In the genomic region with DNA sequence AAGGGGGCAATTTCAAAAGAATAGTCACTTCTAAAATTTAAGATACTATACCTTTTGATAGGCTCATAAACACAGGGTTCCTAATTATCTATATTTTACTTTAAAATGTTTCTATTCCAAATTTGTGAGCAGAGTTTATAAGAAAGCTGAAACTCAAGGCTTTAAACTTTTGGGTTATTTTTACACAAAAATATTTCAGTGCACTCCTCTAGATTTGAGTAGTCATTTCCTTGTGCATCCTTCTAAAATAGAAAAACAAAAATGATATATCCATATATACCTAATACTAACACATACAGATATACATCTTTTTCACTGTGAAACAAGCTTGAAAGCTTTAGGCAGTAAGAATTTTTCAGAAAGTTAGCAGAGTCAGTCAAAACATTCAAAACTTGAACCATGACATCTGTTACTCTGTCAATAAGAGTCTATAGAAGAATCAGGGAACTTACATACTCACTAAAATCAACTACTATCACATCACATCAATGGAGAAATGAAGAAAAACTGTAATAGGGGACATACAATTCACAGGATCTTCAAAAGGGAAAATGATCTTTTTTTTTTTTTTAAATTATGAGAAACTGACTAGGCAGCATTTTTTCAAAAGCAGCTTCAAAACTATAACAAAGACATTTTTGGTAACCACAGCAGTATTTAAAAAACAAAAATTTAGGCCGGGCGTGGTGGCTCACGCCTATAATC, we compare ENCODE assay signal across 3 cellular contexts.
TF ChIP-seq lines count a peak whose summit lies in the region.

No MANE protein-coding gene starts in this region.

TF ChIP-seq in SK-N-SH, 30 proteins besides CTCF, POLR2A, EP300 and RAD21:
- no peak for TF ChIP-seq RXRA (IDR thresholded peaks at IDR 0.05; ENCODE audit: borderline replicate concordance, low read depth)
- no peak for TF ChIP-seq TAF1 (IDR thresholded peaks at IDR 0.05; ENCODE audit: borderline replicate concordance, low read depth, low read length)
- no peak for TF ChIP-seq GABPA (IDR thresholded peaks at IDR 0.05; ENCODE audit: low read depth)
- TF ChIP-seq, protein P1, sequence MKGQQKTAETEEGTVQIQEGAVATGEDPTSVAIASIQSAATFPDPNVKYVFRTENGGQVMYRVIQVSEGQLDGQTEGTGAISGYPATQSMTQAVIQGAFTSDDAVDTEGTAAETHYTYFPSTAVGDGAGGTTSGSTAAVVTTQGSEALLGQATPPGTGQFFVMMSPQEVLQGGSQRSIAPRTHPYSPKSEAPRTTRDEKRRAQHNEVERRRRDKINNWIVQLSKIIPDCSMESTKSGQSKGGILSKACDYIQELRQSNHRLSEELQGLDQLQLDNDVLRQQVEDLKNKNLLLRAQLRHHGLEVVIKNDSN (IDR thresholded peaks at IDR 0.05; ENCODE audit: borderline replicate concordance, low read depth) = no peak
- TF ChIP-seq REST (IDR thresholded peaks at IDR 0.05; ENCODE audit: low read depth, low read length) = no peak
- TF ChIP-seq TCF12 (IDR thresholded peaks at IDR 0.05) = no peak
- no peak for TF ChIP-seq SMC3 (IDR thresholded peaks at IDR 0.05; ENCODE audit: low read depth, low read length)
- no peak for TF ChIP-seq MXI1 (IDR thresholded peaks at IDR 0.05; ENCODE audit: low read depth, low read length)
- TF ChIP-seq, protein P2, sequence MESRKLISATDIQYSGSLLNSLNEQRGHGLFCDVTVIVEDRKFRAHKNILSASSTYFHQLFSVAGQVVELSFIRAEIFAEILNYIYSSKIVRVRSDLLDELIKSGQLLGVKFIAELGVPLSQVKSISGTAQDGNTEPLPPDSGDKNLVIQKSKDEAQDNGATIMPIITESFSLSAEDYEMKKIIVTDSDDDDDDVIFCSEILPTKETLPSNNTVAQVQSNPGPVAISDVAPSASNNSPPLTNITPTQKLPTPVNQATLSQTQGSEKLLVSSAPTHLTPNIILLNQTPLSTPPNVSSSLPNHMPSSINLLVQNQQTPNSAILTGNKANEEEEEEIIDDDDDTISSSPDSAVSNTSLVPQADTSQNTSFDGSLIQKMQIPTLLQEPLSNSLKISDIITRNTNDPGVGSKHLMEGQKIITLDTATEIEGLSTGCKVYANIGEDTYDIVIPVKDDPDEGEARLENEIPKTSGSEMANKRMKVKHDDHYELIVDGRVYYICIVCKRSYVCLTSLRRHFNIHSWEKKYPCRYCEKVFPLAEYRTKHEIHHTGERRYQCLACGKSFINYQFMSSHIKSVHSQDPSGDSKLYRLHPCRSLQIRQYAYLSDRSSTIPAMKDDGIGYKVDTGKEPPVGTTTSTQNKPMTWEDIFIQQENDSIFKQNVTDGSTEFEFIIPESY (IDR thresholded peaks at IDR 0.05; ENCODE audit: borderline replicate concordance, low read depth) = no peak
- TF ChIP-seq FOSL2 (IDR thresholded peaks at IDR 0.05; ENCODE audit: borderline replicate concordance, low read depth) = no peak
- no peak for TF ChIP-seq POLR2AphosphoS5 (IDR thresholded peaks at IDR 0.05; ENCODE audit: low read depth, low read length)
- TF ChIP-seq RCOR1 (IDR thresholded peaks at IDR 0.05; ENCODE audit: low read length) = no peak

TF ChIP-seq in SK-N-SH treated with all-trans-retinoic acid at 6 μM for 48 hours, 23 proteins besides CTCF, POLR2A, EP300 and RAD21:
- no peak for TF ChIP-seq ESRRG (CRISPR knock-in tag; IDR thresholded peaks at IDR 0.05)

TF ChIP-seq in GM12878, 131 proteins besides CTCF, POLR2A, EP300 and RAD21:
- TF ChIP-seq LARP7 (IDR thresholded peaks at IDR 0.05) (no peak), JUNB (IDR thresholded peaks at IDR 0.05) (peak; percentile 65), CHD4 (IDR thresholded peaks at IDR 0.05) (peak; percentile 34; the same call in 1 of the 2 replicates), MTA2 (IDR thresholded peaks at IDR 0.05; ENCODE audit: low read depth) (no peak), NFIC (IDR thresholded peaks at IDR 0.05; ENCODE audit: low read depth, low read length) (peak; percentile 69; the same call in 1 of the 2 replicates), MEF2A (IDR thresholded peaks at IDR 0.05; ENCODE audit: insufficient read depth, low read depth, low read length) (peak; percentile 82)
- TF ChIP-seq, protein P3, sequence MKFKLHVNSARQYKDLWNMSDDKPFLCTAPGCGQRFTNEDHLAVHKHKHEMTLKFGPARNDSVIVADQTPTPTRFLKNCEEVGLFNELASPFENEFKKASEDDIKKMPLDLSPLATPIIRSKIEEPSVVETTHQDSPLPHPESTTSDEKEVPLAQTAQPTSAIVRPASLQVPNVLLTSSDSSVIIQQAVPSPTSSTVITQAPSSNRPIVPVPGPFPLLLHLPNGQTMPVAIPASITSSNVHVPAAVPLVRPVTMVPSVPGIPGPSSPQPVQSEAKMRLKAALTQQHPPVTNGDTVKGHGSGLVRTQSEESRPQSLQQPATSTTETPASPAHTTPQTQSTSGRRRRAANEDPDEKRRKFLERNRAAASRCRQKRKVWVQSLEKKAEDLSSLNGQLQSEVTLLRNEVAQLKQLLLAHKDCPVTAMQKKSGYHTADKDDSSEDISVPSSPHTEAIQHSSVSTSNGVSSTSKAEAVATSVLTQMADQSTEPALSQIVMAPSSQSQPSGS (IDR thresholded peaks at IDR 0.05; ENCODE audit: low read length) = peak; percentile 29; the same call in 1 of the 2 replicates
- TF ChIP-seq, protein P4, sequence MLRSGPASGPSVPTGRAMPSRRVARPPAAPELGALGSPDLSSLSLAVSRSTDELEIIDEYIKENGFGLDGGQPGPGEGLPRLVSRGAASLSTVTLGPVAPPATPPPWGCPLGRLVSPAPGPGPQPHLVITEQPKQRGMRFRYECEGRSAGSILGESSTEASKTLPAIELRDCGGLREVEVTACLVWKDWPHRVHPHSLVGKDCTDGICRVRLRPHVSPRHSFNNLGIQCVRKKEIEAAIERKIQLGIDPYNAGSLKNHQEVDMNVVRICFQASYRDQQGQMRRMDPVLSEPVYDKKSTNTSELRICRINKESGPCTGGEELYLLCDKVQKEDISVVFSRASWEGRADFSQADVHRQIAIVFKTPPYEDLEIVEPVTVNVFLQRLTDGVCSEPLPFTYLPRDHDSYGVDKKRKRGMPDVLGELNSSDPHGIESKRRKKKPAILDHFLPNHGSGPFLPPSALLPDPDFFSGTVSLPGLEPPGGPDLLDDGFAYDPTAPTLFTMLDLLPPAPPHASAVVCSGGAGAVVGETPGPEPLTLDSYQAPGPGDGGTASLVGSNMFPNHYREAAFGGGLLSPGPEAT (IDR thresholded peaks at IDR 0.05; ENCODE audit: low read depth) = no peak; the same call in 1 of the 2 replicates
